Comparison of ENCODE assay signal across 21 cellular contexts in genomic region chr1:195686764-195687163, GRCh38.
DNase-seq lines count a peak whose midpoint lies in the region; ATAC-seq, FAIRE-seq and TF ChIP-seq lines count a peak whose summit lies in the region.
"Had no signal": no experiment of that assay in that cellular context is flagged by ENCODE, and none has a peak within 500 bp of the region (broad histone marks: within the 10 kb centered on the region; RNA-seq: fewer than 3 reads in every experiment).

No MANE protein-coding gene starts in this region.

- no peaks in the 10 kb centered on the region for H3K4me1 Mint-ChIP-seq in astrocyte (ENCODE audit: low read depth, unreplicated experiment)
- H3K4me1 Mint-ChIP-seq: CD14-positive monocyte; CD4-positive, alpha-beta memory T cell; CD4-positive, CD25-positive, alpha-beta regulatory T cell; CD8-positive, alpha-beta memory T cell had no signal

- H3K79me2 ChIP-seq in SK-N-SH (ENCODE audit: insufficient read depth) (no peaks in the 10 kb centered on the region), GM23248 (ENCODE audit: insufficient read depth) (no peaks in the 10 kb centered on the region), astrocyte (ENCODE audit: insufficient read depth, low read length) (no peaks in the 10 kb centered on the region)

- no peaks in the 10 kb centered on the region; a peak in 1 of 4 replicates for H3K4me1 ChIP-seq in SK-N-SH (ENCODE audit: control insufficient read depth in 1 of 2, insufficient read depth in 2 of 2, low read depth in 1 of 2, low read length in 1 of 2)
- H3K4me1 ChIP-seq in GM23248 (ENCODE audit: insufficient read depth), result no peaks in the 10 kb centered on the region
- H3K4me1 ChIP-seq in astrocyte (ENCODE audit: insufficient read depth, low read length), result no peaks in the 10 kb centered on the region
- no peaks in the 10 kb centered on the region for H3K4me1 ChIP-seq in mucosa of descending colon (ENCODE audit: low read depth)
- H3K4me1 ChIP-seq: BE2C, BLaER1 had no signal

- no peaks in the 10 kb centered on the region for H3K9me3 ChIP-seq in SK-N-SH
- no peaks in the 10 kb centered on the region for H3K9me3 ChIP-seq in GM23248 (ENCODE audit: low read depth)
- H3K9me3 ChIP-seq in astrocyte (ENCODE audit: insufficient read depth, low read depth, low read length), result no peaks in the 10 kb centered on the region
- no peaks in the 10 kb centered on the region for H3K9me3 ChIP-seq in mucosa of descending colon
- H3K9me3 ChIP-seq: BE2C, BLaER1 had no signal

- no peaks in the 10 kb centered on the region for H3K27me3 ChIP-seq in SK-N-SH (ENCODE audit: insufficient read depth)
- H3K27me3 ChIP-seq in GM23248 (replicated peaks; ENCODE audit: insufficient read depth), result no peaks in the 10 kb centered on the region
- no peaks in the 10 kb centered on the region for H3K27me3 ChIP-seq in astrocyte (ENCODE audit: insufficient read depth, low read length)
- H3K27me3 ChIP-seq: BE2C, BLaER1 had no signal

- no peak overlapping the region for H3K4me2 ChIP-seq in SK-N-SH
- no peak overlapping the region for H3K4me2 ChIP-seq in GM23248 (ENCODE audit: unreplicated experiment)
- H3K4me2 ChIP-seq in astrocyte (ENCODE audit: low read length), result no peak overlapping the region
- H3K4me2 ChIP-seq: BLaER1 had no signal

- no peaks in the 10 kb centered on the region for H3F3A ChIP-seq in SK-N-SH (replicated peaks; ENCODE audit: insufficient read depth)
- H3F3A ChIP-seq in GM23248 (ENCODE audit: insufficient read depth), result no peaks in the 10 kb centered on the region

- no peak overlapping the region for H3K27ac Mint-ChIP-seq in astrocyte (ENCODE audit: unreplicated experiment)
- H3K27ac Mint-ChIP-seq: CD14-positive monocyte; CD4-positive, alpha-beta memory T cell; CD4-positive, CD25-positive, alpha-beta regulatory T cell; CD8-positive, alpha-beta memory T cell had no signal

- H4K20me1 ChIP-seq in SK-N-SH (ENCODE audit: insufficient read depth), result no peaks in the 10 kb centered on the region
- no peaks in the 10 kb centered on the region for H4K20me1 ChIP-seq in GM23248 (ENCODE audit: insufficient read depth)
- no peaks in the 10 kb centered on the region for H4K20me1 ChIP-seq in astrocyte (ENCODE audit: insufficient read depth, low read length)
- H4K20me1 ChIP-seq: BLaER1 had no signal

- no peaks in the 10 kb centered on the region for H3K36me3 ChIP-seq in SK-N-SH (replicated peaks in 1 of 2; ENCODE audit: control insufficient read depth in 1 of 2, insufficient read depth in 2 of 2, low read length in 1 of 2)
- H3K36me3 ChIP-seq in GM23248 (ENCODE audit: low read depth), result no peaks in the 10 kb centered on the region
- H3K36me3 ChIP-seq in astrocyte (ENCODE audit: insufficient read depth, low read length), result no peaks in the 10 kb centered on the region
- no peaks in the 10 kb centered on the region for H3K36me3 ChIP-seq in mucosa of descending colon (ENCODE audit: low read depth)
- H3K36me3 ChIP-seq: BE2C, BLaER1 had no signal

- H3K27ac ChIP-seq in SK-N-SH (ENCODE audit: low read depth in 2 of 2, low read length in 1 of 2) (no peak overlapping the region), GM23248 (no peak overlapping the region), astrocyte (ENCODE audit: low read depth, low read length) (no peak overlapping the region)
- H3K27ac ChIP-seq: BLaER1 had no signal

- no peaks in the 10 kb centered on the region for H3K9me3 Mint-ChIP-seq in astrocyte (ENCODE audit: unreplicated experiment)
- H3K9me3 Mint-ChIP-seq: CD4-positive, alpha-beta memory T cell had no signal

- no peaks in the 10 kb centered on the region for H3K27me3 Mint-ChIP-seq in astrocyte (ENCODE audit: low read depth, unreplicated experiment)
- H3K27me3 Mint-ChIP-seq: CD4-positive, alpha-beta memory T cell; CD4-positive, CD25-positive, alpha-beta regulatory T cell; CD8-positive, alpha-beta memory T cell had no signal

- H2AFZ ChIP-seq in SK-N-SH (ENCODE audit: low read depth) (no peak overlapping the region), GM23248 (peak overlapping the region; percentile 54), astrocyte (ENCODE audit: low read depth, low read length) (no peak overlapping the region)

- no peak for TF ChIP-seq CTCF in SK-N-SH (IDR thresholded peaks at IDR 0.05)
- no peak for TF ChIP-seq CTCF in astrocyte (IDR thresholded peaks at IDR 0.05; ENCODE audit: insufficient read depth, low read depth, low read length)
- TF ChIP-seq CTCF in mucosa of descending colon (IDR thresholded peaks at IDR 0.05), result no peak

- no peak overlapping the region for H3K4me3 Mint-ChIP-seq in astrocyte (ENCODE audit: unreplicated experiment)
- H3K4me3 Mint-ChIP-seq: CD14-positive monocyte; CD4-positive, alpha-beta memory T cell; CD4-positive, CD25-positive, alpha-beta regulatory T cell; CD8-positive, alpha-beta memory T cell had no signal

- peak; percentile 26 for FAIRE-seq in astrocyte (lab: Jason Lieb, UNC)
- FAIRE-seq: GM12891, GM19239 had no signal

- TF ChIP-seq EP300 in SK-N-SH (IDR thresholded peaks at IDR 0.05; ENCODE audit: borderline replicate concordance in 1 of 2, low read depth in 1 of 2, low read length in 1 of 2), result no peak

- intact Hi-C loops in mucosa of descending colon (cut with DNase I, micrococcal nuclease), result no loop called here

- H3K4me3 ChIP-seq in SK-N-SH (ENCODE audit: low read depth in 2 of 2, low read length in 1 of 2), result no peak overlapping the region
- no peak overlapping the region for H3K4me3 ChIP-seq in GM23248
- no peak overlapping the region for H3K4me3 ChIP-seq in astrocyte (ENCODE audit: insufficient read depth, low read depth, low read length)
- H3K4me3 ChIP-seq in mucosa of descending colon, result no peak overlapping the region
- H3K4me3 ChIP-seq: BLaER1 had no signal

- CTCF ChIA-PET in SK-N-SH (lab: Yijun Ruan, JAX), result interaction anchor here (0.6 to 1.0 kb wide), 2 partner anchors 22 to 472 kb away, joined by 3 read pairs; no protein-coding TSS in a partner anchor

- H3K9me2 ChIP-seq in SK-N-SH, result no peaks in the 10 kb centered on the region
- H3K9me2 ChIP-seq in GM23248 (ENCODE audit: insufficient read depth), result no peaks in the 10 kb centered on the region

- TF ChIP-seq RAD21 in SK-N-SH (IDR thresholded peaks at IDR 0.05; ENCODE audit: low read length), result no peak

- H3K36me3 Mint-ChIP-seq in astrocyte (ENCODE audit: low read depth, unreplicated experiment), result no peaks in the 10 kb centered on the region
- H3K36me3 Mint-ChIP-seq: CD14-positive monocyte; CD4-positive, alpha-beta memory T cell; CD4-positive, CD25-positive, alpha-beta regulatory T cell; CD8-positive, alpha-beta memory T cell had no signal

- no peak for DNase-seq in SK-N-SH
- DNase-seq in GM23248, result no peak
- DNase-seq in astrocyte (ENCODE audit: low read depth), result no peak
- DNase-seq in mucosa of descending colon, result no peak
- DNase-seq: 8988T; ACHN; BE2C; C1 segment of cervical spinal cord; CD4-positive, alpha-beta memory T cell; CD4-positive, CD25-positive, alpha-beta regulatory T cell; CD8-positive, alpha-beta memory T cell; COR-L47; DMS79 treated with DMSO at 0.1 percent for 48 hours; GF-D8 had no signal

- H3K9ac ChIP-seq in SK-N-SH, result no peak overlapping the region
- H3K9ac ChIP-seq in GM23248, result no peak overlapping the region
- H3K9ac ChIP-seq in astrocyte (ENCODE audit: low read length), result no peak overlapping the region
- H3K9ac ChIP-seq: BLaER1 had no signal

- POLR2A ChIA-PET in SK-N-SH (lab: Yijun Ruan, JAX), result no interaction called here

- ATAC-seq in SK-N-SH treated with all-trans-retinoic acid at 6 μM for 48 hours (no peak), GM19035 (IDR thresholded peaks at IDR 0.05; ENCODE audit: unreplicated experiment) (no peak), mucosa of descending colon (no peak), GM18519 (IDR thresholded peaks at IDR 0.05; ENCODE audit: low FRiP score, unreplicated experiment) (no peak)

- 25% methylated on average over 3 of the region's 3 CpGs for WGBS in SK-N-SH (ENCODE audit: low lambda C conversion rate)
- 33 to 35% methylated on average over 3 of the region's 3 CpGs for WGBS in GM23248 (ENCODE audit: low coverage in 1 of 2, low lambda C conversion rate in 2 of 2, missing lambda C conversion rate in 2 of 2), 2 experiments

- in situ Hi-C loops in GM23248 (cut with MboI), result no loop called here

TF ChIP-seq in SK-N-SH, 30 proteins besides CTCF, POLR2A, EP300 and RAD21:
- TF ChIP-seq CHD2 (IDR thresholded peaks at IDR 0.05; ENCODE audit: low read length, partially characterized antibody) (no peak), ELF1 (IDR thresholded peaks at IDR 0.05) (no peak), EZH2phosphoT487 (IDR thresholded peaks at IDR 0.05; ENCODE audit: borderline replicate concordance, low read depth) (no peak), GATA2 (CRISPR knock-in tag; IDR thresholded peaks at IDR 0.05) (peak; percentile 55), GABPA (IDR thresholded peaks at IDR 0.05; ENCODE audit: low read depth) (no peak)

TF ChIP-seq in SK-N-SH treated with all-trans-retinoic acid at 6 μM for 48 hours, 23 proteins besides CTCF, POLR2A, EP300 and RAD21:
- TF ChIP-seq ISL1 (CRISPR knock-in tag; IDR thresholded peaks at IDR 0.05) (no peak), GLIS3 (CRISPR knock-in tag; IDR thresholded peaks at IDR 0.05) (no peak)
TF ChIP-seq in SK-N-SH treated with all-trans-retinoic acid at 6 μM for 48 hours: peak in this region for 0.
